Comparison of ENCODE assay signal across 9 cellular contexts in genomic region chr12:6195665-6196535, GRCh38. TPM values are rescaled to one million over a fixed set of nuclear protein-coding genes. Genes with fewer than 3 reads are reported as not detected.
DNase-seq lines count a peak whose midpoint lies in the region; ATAC-seq and TF ChIP-seq lines count a peak whose summit lies in the region.
"Had no signal": no experiment of that assay in that cellular context is flagged by ENCODE, and none has a peak within 500 bp of the region (broad histone marks: within the 10 kb centered on the region; RNA-seq: fewer than 3 reads in every experiment).

No MANE protein-coding gene starts in this region.

- H3K27me3 ChIP-seq in endodermal cell (ENCODE audit: control insufficient read depth, insufficient read depth, low read length, poor library complexity, severe bottlenecking): peaks cover 22% of the 10 kb centered on the region

- peaks cover 4% of the 10 kb centered on the region for H3K9me3 Mint-ChIP-seq in endodermal cell

- peak; percentile 81 for TF ChIP-seq CTCF in HEK293 (tag by site-specific recombination; IDR thresholded peaks at IDR 0.05)
- peak; percentile 100 for TF ChIP-seq CTCF in endodermal cell (conservative IDR thresholded peaks at IDR 0.05)

- H3K36me3 Mint-ChIP-seq in endodermal cell (ENCODE audit: low read depth): no peaks in the 10 kb centered on the region
- H3K36me3 Mint-ChIP-seq: activated naive CD8-positive, alpha-beta T cell had no signal

- H3K27ac ChIP-seq in HEK293 (ENCODE audit: extremely low read depth, low read depth, low read length) (no peak overlapping the region), endodermal cell (ENCODE audit: low read depth, low read length) (no peak overlapping the region)

- no peak overlapping the region for H3K4me3 ChIP-seq in HEK293 (ENCODE audit: low read depth, low read length)
- no peak overlapping the region for H3K4me3 ChIP-seq in endodermal cell (ENCODE audit: low read length)

- CTCF ChIA-PET in HEK293 (lab: Yijun Ruan, JAX): interaction anchor here (0.6 to 5.2 kb wide), 50 partner anchors 8 to 274 kb away, joined by 3 to 143 read pairs (median 4); partner anchors contain the start of genes VAMP1 and VWF

- ATAC-seq in GM18498 (IDR thresholded peaks at IDR 0.05; ENCODE audit: unreplicated experiment): no peak

- DNase-seq in CMK (ENCODE audit: low read depth) (peak; percentile 24), NCI-H526 treated with DMSO at 0.1 percent for 48 hours (lab: John Stamatoyannopoulos, UW) (peak; percentile 53), endodermal cell (peak; percentile 100), middle frontal gyrus (ENCODE audit: extremely low spot score, low spot score) (peak; percentile 46)
- DNase-seq in activated CD8-positive, alpha-beta memory T cell treated with anti-CD3 and anti-CD28 coated beads for 24 hours: peak; percentile 93
- peak; percentile 44 to 58 for DNase-seq in stimulated activated CD8-positive, alpha-beta memory T cell treated with anti-CD3 and anti-CD28 coated beads, Interleukin-15, amount 100 ng/mL, for 48 hours (ENCODE audit: low read depth in 2 of 2)

- POLR2A ChIA-PET in HEK293 (lab: Yijun Ruan, JAX): interaction anchor here (0.6 to 1.9 kb wide), 6 partner anchors 12 to 316 kb away, joined by 3 to 8 read pairs (median 3); partner anchors contain the start of gene VAMP1

- no peaks in the 10 kb centered on the region for H3K36me3 ChIP-seq in HEK293 (ENCODE audit: control insufficient read depth in 2 of 2, insufficient read depth in 1 of 2, low read length in 2 of 2)
- no peaks in the 10 kb centered on the region for H3K36me3 ChIP-seq in endodermal cell (ENCODE audit: control insufficient read depth, insufficient read depth, low read length)

- H3K9ac ChIP-seq in endodermal cell (ENCODE audit: extremely low read depth, low read length, poor library complexity, severe bottlenecking): no peak overlapping the region

- no peaks in the 10 kb centered on the region for H3K4me1 ChIP-seq in HEK293 (ENCODE audit: control insufficient read depth, insufficient read depth, low read length)
- H3K4me1 ChIP-seq in endodermal cell (ENCODE audit: control insufficient read depth, insufficient read depth, low read length): no peaks in the 10 kb centered on the region

- H3K27me3 Mint-ChIP-seq in endodermal cell (ENCODE audit: insufficient read depth): peaks cover 16% of the 10 kb centered on the region

- peak overlapping the region; percentile 9 for H3K27ac Mint-ChIP-seq in endodermal cell
- H3K27ac Mint-ChIP-seq: activated naive CD8-positive, alpha-beta T cell had no signal

- 42 to 66% methylated on average over 6 to 10 of the region's 10 CpGs for WGBS in endodermal cell (ENCODE audit: insufficient coverage in 1 of 2, insufficient read length in 1 of 2), 2 experiments

- no peak overlapping the region for H3K4me3 Mint-ChIP-seq in endodermal cell
- H3K4me3 Mint-ChIP-seq: activated naive CD8-positive, alpha-beta T cell had no signal

- peaks cover 57% of the 10 kb centered on the region for H3K4me1 Mint-ChIP-seq in endodermal cell

- no peaks in the 10 kb centered on the region for H3K9me3 ChIP-seq in HEK293 (ENCODE audit: control insufficient read depth, insufficient read depth, low read depth, low read length)
- H3K9me3 ChIP-seq in endodermal cell (ENCODE audit: control insufficient read depth, low read length): no peaks in the 10 kb centered on the region

TF ChIP-seq in HEK293, 187 proteins besides CTCF, POLR2A, EP300 and RAD21 (continues in another document):
- TF ChIP-seq ZNF692 (tag by site-specific recombination; IDR thresholded peaks at IDR 0.05): peak; percentile 57; the same call in 1 of the 2 replicates
- TF ChIP-seq ZFP69B (tag by site-specific recombination; IDR thresholded peaks at IDR 0.05): 0 out of 2 replicates have a peak, but pooled peaks have one; percentile 17
- TF ChIP-seq KLF1 (tag by site-specific recombination; IDR thresholded peaks at IDR 0.05): peak; percentile 78
- TF ChIP-seq ZNF600 (tag by site-specific recombination; IDR thresholded peaks at IDR 0.05): peak; percentile 61; the same call in 1 of the 2 replicates
- TF ChIP-seq, protein P1, sequence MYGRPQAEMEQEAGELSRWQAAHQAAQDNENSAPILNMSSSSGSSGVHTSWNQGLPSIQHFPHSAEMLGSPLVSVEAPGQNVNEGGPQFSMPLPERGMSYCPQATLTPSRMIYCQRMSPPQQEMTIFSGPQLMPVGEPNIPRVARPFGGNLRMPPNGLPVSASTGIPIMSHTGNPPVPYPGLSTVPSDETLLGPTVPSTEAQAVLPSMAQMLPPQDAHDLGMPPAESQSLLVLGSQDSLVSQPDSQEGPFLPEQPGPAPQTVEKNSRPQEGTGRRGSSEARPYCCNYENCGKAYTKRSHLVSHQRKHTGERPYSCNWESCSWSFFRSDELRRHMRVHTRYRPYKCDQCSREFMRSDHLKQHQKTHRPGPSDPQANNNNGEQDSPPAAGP (tag by site-specific recombination; IDR thresholded peaks at IDR 0.05): peak; percentile 79; the same call in 1 of the 2 replicates
- peak; percentile 93 for TF ChIP-seq SCRT1 (tag by site-specific recombination; IDR thresholded peaks at IDR 0.05; ENCODE audit: borderline replicate concordance)
- TF ChIP-seq ZNF404 (tag by site-specific recombination; IDR thresholded peaks at IDR 0.05): no peak
- TF ChIP-seq ZEB2 (tag by site-specific recombination; IDR thresholded peaks at IDR 0.05): 0 out of 2 replicates have a peak, but pooled peaks have one; percentile 39
- peak; percentile 96 for TF ChIP-seq SCRT2 (tag by site-specific recombination; IDR thresholded peaks at IDR 0.05)
- peak; percentile 75 for TF ChIP-seq ZNF654 (tag by site-specific recombination; IDR thresholded peaks at IDR 0.05; ENCODE audit: low read depth)
- no peak for TF ChIP-seq ZNF596 (tag by site-specific recombination; IDR thresholded peaks at IDR 0.05)
- TF ChIP-seq, protein P2, sequence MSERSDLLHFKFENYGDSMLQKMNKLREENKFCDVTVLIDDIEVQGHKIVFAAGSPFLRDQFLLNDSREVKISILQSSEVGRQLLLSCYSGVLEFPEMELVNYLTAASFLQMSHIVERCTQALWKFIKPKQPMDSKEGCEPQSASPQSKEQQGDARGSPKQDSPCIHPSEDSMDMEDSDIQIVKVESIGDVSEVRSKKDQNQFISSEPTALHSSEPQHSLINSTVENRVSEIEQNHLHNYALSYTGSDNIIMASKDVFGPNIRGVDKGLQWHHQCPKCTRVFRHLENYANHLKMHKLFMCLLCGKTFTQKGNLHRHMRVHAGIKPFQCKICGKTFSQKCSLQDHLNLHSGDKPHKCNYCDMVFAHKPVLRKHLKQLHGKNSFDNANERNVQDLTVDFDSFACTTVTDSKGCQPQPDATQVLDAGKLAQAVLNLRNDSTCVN (tag by site-specific recombination; optimal IDR thresholded peaks at IDR 0.05): peak; percentile 14
- TF ChIP-seq KLF8 (tag by site-specific recombination; IDR thresholded peaks at IDR 0.05): peak; percentile 57
- TF ChIP-seq, protein P3, sequence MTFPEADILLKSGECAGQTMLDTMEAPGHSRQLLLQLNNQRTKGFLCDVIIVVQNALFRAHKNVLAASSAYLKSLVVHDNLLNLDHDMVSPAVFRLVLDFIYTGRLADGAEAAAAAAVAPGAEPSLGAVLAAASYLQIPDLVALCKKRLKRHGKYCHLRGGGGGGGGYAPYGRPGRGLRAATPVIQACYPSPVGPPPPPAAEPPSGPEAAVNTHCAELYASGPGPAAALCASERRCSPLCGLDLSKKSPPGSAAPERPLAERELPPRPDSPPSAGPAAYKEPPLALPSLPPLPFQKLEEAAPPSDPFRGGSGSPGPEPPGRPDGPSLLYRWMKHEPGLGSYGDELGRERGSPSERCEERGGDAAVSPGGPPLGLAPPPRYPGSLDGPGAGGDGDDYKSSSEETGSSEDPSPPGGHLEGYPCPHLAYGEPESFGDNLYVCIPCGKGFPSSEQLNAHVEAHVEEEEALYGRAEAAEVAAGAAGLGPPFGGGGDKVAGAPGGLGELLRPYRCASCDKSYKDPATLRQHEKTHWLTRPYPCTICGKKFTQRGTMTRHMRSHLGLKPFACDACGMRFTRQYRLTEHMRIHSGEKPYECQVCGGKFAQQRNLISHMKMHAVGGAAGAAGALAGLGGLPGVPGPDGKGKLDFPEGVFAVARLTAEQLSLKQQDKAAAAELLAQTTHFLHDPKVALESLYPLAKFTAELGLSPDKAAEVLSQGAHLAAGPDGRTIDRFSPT (tag by site-specific recombination; IDR thresholded peaks at IDR 0.05): no peak
- peak; percentile 45 for TF ChIP-seq ZNF629 (tag by site-specific recombination; IDR thresholded peaks at IDR 0.05)
- peak; percentile 19; the same call in 1 of the 2 replicates for TF ChIP-seq GLIS1 (tag by site-specific recombination; IDR thresholded peaks at IDR 0.05)
- TF ChIP-seq ZBTB17 (tag by site-specific recombination; IDR thresholded peaks at IDR 0.05): peak; percentile 60
- 0 out of 2 replicates have a peak, but pooled peaks have one; percentile 14 for TF ChIP-seq ZBTB48 (tag by site-specific recombination; IDR thresholded peaks at IDR 0.05)
- TF ChIP-seq ZNF777 (tag by site-specific recombination; IDR thresholded peaks at IDR 0.05; ENCODE audit: borderline replicate concordance): no peak
- peak; percentile 93 for TF ChIP-seq IKZF3 (tag by site-specific recombination; IDR thresholded peaks at IDR 0.05)
- no peak for TF ChIP-seq ZNF623 (tag by site-specific recombination; IDR thresholded peaks at IDR 0.05)
- peak; percentile 28; the same call in 1 of the 2 replicates for TF ChIP-seq PRDM1 (tag by site-specific recombination; IDR thresholded peaks at IDR 0.05)
- peak; percentile 28; the same call in 1 of the 2 replicates for TF ChIP-seq KLF10 (tag by site-specific recombination; IDR thresholded peaks at IDR 0.05)

RNA-seq across cellular contexts. Expression of gene CD9, which starts 4.3 kb away (rescaled TPM):
- total RNA-seq in endodermal cell: 10 to 100 TPM; 33.5 to 99.1 TPM
- 26.5 TPM for polyA plus RNA-seq in endodermal cell (2013, experiment 1 of 2)
- polyA plus RNA-seq in endodermal cell (2013, experiment 2 of 2): 22.0 TPM

Comparison
In these comparisons a context has a peak if more than half of its experiments do, and no peak if none do; other contexts are left out.
1. DNase-seq: peak in every context shown above with its lines; median percentile 100 in endodermal cell; 93 in activated CD8-positive, alpha-beta memory T cell treated with anti-CD3 and anti-CD28 coated beads for 24 hours; 53 in NCI-H526 treated with DMSO at 0.1 percent for 48 hours; 51 in stimulated activated CD8-positive, alpha-beta memory T cell treated with anti-CD3 and anti-CD28 coated beads, Interleukin-15, amount 100 ng/mL, for 48 hours; 46 in middle frontal gyrus; 24 in CMK.